8 cellular contexts compared by ENCODE assay signal in the genomic region with DNA sequence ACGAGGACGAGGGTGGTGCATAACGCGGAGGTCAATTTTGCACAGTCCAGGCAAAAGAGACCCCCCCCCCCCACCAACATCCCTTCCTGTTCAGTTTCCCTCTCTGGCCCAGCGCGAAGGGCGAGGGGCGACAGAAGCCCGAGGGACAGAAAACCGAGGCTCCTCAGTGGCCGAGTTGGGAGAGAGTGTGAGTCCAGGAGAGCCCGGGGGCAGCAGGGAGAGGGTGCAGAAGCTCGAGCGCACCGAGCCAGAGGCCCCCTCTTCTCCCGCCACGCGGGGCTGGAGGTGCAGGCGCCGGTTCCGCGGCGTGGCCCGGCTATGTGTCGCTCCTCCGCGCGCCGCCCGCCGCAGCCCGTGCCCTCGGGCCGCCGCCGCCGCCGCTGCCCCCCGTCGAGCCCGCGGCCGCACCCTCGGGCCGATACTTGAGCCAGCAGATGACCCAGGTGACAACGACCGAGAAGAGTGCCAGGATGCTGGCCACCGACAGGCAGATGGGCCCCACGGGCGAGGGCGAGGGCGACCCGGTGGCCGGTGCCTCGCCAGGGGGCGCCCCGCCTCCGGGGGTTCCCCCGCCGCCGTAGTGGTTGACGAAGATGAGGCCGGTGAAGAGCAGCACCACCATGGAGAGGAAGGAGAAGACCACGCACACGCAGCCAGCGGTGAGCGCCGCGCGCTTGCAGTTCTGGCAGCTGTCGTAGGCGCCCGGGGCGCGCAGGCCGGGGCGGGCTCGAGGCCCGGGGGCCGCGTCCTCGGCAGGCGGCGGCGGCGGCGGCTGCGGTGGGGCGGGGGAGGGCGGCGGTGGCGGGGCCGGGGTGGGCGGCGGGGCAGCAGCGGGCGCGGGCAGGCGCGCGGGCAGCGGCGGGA. TPM values are rescaled to one million over a fixed set of nuclear protein-coding genes. Genes with fewer than 3 reads are reported as not detected.
A peak's percentile ranks its signal among the peaks of the same experiment; 100 is the strongest.
DNase-seq lines count a peak whose midpoint lies in the region; ATAC-seq, FAIRE-seq and TF ChIP-seq lines count a peak whose summit lies in the region.

No MANE protein-coding gene starts in this region.

- peak overlapping the region; percentile 30 for H3K4me3 ChIP-seq in AG09309 (ENCODE audit: control insufficient read depth, low read depth, low read length)
- peak overlapping the region; percentile 43 to 61 for H3K4me3 ChIP-seq in right atrium auricular region
- H3K4me3 ChIP-seq in sigmoid colon, result peak overlapping the region; percentile 27 to 67 (median 50)

- TF ChIP-seq POLR2A in sigmoid colon (IDR thresholded peaks at IDR 0.05), result no peak

- peak overlapping the region; percentile 84 to 90 for H3K4me3 Mint-ChIP-seq in activated T-cell treated with anti-CD3 and anti-CD28 coated beads, Interleukin-2, amount 50 U/mL, for 72 hours

- peaks cover 0 to 7% of the 10 kb centered on the region in 2 donors for H3K27me3 ChIP-seq in right atrium auricular region
- H3K27me3 ChIP-seq in sigmoid colon, result peaks cover 9 to 57% (median 26%) of the 10 kb centered on the region in 3 donors

- TF ChIP-seq EP300 in sigmoid colon (IDR thresholded peaks at IDR 0.05), result no peak

- peaks cover 5% of the 10 kb centered on the region for H3K4me1 Mint-ChIP-seq in activated T-cell treated with anti-CD3 and anti-CD28 coated beads, Interleukin-2, amount 50 U/mL, for 72 hours (ENCODE audit: low read depth)

- intact Hi-C loops in sigmoid colon (cut with DNase I), result loop anchor here (1.0 to 2.0 kb wide), 2 partner anchors 242 to 294 kb away; no protein-coding TSS in a partner anchor

- H3K36me3 ChIP-seq in right atrium auricular region, result no peaks in the 10 kb centered on the region
- no peaks in the 10 kb centered on the region for H3K36me3 ChIP-seq in sigmoid colon

- H3K27ac ChIP-seq in right atrium auricular region, result peak overlapping the region in 1 of 2 donors; percentile 16
- peak overlapping the region in 2 of 4 donors; percentile 42 to 85 for H3K27ac ChIP-seq in sigmoid colon

- ATAC-seq in HG02884 (IDR thresholded peaks at IDR 0.05; ENCODE audit: unreplicated experiment), result peak; percentile 45
- peak; percentile 69 to 72 for ATAC-seq in activated T-cell treated with anti-CD3 and anti-CD28 coated beads, Interleukin-2, amount 50 U/mL, for 72 hours (replicated peaks in 1 of 2)

- TF ChIP-seq CTCF in AG09309 (IDR thresholded peaks at IDR 0.05; ENCODE audit: control insufficient read depth, insufficient read depth, low read depth, low read length, missing control alignments) (no peak), right atrium auricular region (IDR thresholded peaks at IDR 0.05) (peak in 1 of 2 donors; percentile 60), sigmoid colon (IDR thresholded peaks at IDR 0.05) (peak in 3 of 4 experiments; percentile 11 to 39 (median 26))

- no peaks in the 10 kb centered on the region for H3K9me3 Mint-ChIP-seq in activated T-cell treated with anti-CD3 and anti-CD28 coated beads, Interleukin-2, amount 50 U/mL, for 72 hours

- DNase-seq in AG09309 (ENCODE audit: low read depth) (no peak), GM18507 (ENCODE audit: extremely low spot score, insufficient read length, low read depth) (no peak), NCI-H2029 (lab: John Stamatoyannopoulos, UW) (peak; percentile 17), right atrium auricular region (ENCODE audit: low spot score) (peak; percentile 55), sigmoid colon (no peak), NCI-H446 (lab: John Stamatoyannopoulos, UW) (no peak)
- peak; percentile 46 to 49 for DNase-seq in activated T-cell treated with anti-CD3 and anti-CD28 coated beads, Interleukin-2, amount 50 U/mL, for 72 hours

- FAIRE-seq in GM18507 (lab: Jason Lieb, UNC), result peak; percentile 5

- no peak overlapping the region for H3K27ac Mint-ChIP-seq in activated T-cell treated with anti-CD3 and anti-CD28 coated beads, Interleukin-2, amount 50 U/mL, for 72 hours

- WGBS in sigmoid colon, 2 donors, result 1% methylated on average over 103 of the region's 103 CpGs

- H3K9me3 ChIP-seq in right atrium auricular region (no peaks in the 10 kb centered on the region), sigmoid colon (no peaks in the 10 kb centered on the region)

- H3K27me3 Mint-ChIP-seq in activated T-cell treated with anti-CD3 and anti-CD28 coated beads, Interleukin-2, amount 50 U/mL, for 72 hours (ENCODE audit: low read depth), result peaks cover 63% of the 10 kb centered on the region

- H3K4me1 ChIP-seq in right atrium auricular region (peaks cover 0 to 12% of the 10 kb centered on the region in 2 donors), sigmoid colon (peaks cover 0 to 26% (median 22%) of the 10 kb centered on the region in 4 donors)

- H3K36me3 Mint-ChIP-seq in activated T-cell treated with anti-CD3 and anti-CD28 coated beads, Interleukin-2, amount 50 U/mL, for 72 hours (ENCODE audit: insufficient read depth in 2 of 2), result no peaks in the 10 kb centered on the region

RNA-seq across cellular contexts. Expression of gene PAX3, which starts 20.1 kb away (rescaled TPM):
- not detected for total RNA-seq in activated T-cell treated with anti-CD3 and anti-CD28 coated beads, Interleukin-2, amount 50 U/mL, for 72 hours
- total RNA-seq in right atrium auricular region, result 1 to 10 TPM in 1 of 2 donors, under 1 TPM in 1; 0.24 to 1.7 TPM
- total RNA-seq in sigmoid colon, result not detected
- not detected for polyA plus RNA-seq in sigmoid colon

Comparison
In these comparisons a context has a peak if more than half of its experiments do, and no peak if none do; other contexts are left out.
1. DNase-seq: peak in NCI-H2029 (single experiment), activated T-cell treated with anti-CD3 and anti-CD28 coated beads, Interleukin-2, amount 50 U/mL, for 72 hours (2 of 2) and right atrium auricular region (single experiment); none in AG09309 (single experiment), GM18507 (single experiment), sigmoid colon (single experiment) and NCI-H446 (0 of 2).
2. Peak in every context shown above with its lines, with median percentiles within 50 percentile points of each other: H3K4me3 ChIP-seq.